22 cellular contexts compared by ENCODE assay signal in the genomic region with DNA sequence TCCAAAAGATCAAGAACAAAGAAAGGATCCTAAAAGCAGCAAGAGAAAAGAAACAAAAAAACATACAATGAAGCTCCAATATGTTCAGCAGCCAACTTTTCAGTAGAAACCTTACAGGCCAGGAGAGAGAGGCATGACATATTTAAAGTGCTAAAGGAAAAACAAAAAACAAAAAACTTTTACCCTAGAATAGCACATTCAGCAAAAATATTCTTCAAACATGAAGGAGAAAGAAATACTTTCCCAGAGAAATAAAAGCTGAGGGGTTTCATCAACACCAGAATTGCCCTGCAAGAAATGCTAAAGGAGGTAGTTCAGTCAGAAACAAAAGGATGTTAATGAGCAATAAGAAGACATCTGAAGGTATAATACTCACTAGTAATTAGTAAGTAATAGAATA.
DNase-seq lines count a peak whose midpoint lies in the region; ATAC-seq, FAIRE-seq and TF ChIP-seq lines count a peak whose summit lies in the region.
"Had no signal": no experiment of that assay in that cellular context is flagged by ENCODE, and none has a peak within 500 bp of the region (broad histone marks: within the 10 kb centered on the region; RNA-seq: fewer than 3 reads in every experiment).

No MANE protein-coding gene starts in this region.

- H3K9me3 ChIP-seq in A549, result no peaks in the 10 kb centered on the region
- no peaks in the 10 kb centered on the region; the same call in 1 of the 2 replicates for H3K9me3 ChIP-seq in IMR-90 (ENCODE audit: control insufficient read depth, insufficient read depth, low read length)
- H3K9me3 ChIP-seq: BLaER1 treated with 17β-estradiol and CSF1 and Interleukin-3, amounts not matched to agents 10 nM and 100 nM; Caco-2 had no signal

- no peak overlapping the region for H4K8ac ChIP-seq in IMR-90 (ENCODE audit: low read depth in 2 of 2, low read length in 2 of 2)

- no peak overlapping the region for H3K56ac ChIP-seq in IMR-90 (ENCODE audit: extremely low read depth, insufficient read depth, low read length)

- H3K9me3 Mint-ChIP-seq in GM23338, result no peaks in the 10 kb centered on the region

- H4K91ac ChIP-seq in IMR-90 (ENCODE audit: insufficient read depth, low read depth, low read length), result no peak overlapping the region

- H3K9ac ChIP-seq in IMR-90 (ENCODE audit: low read depth, low read length), result no peak overlapping the region
- H3K9ac ChIP-seq: BLaER1 treated with 17β-estradiol and CSF1 and Interleukin-3, amounts not matched to agents 10 nM and 100 nM had no signal

- DNase-seq in A549 (ENCODE audit: low read depth in 1 of 2, low spot score in 1 of 2) (no peak), GM23338 (ENCODE audit: low spot score) (no peak), IMR-90 (no peak), amygdala (lab: John Stamatoyannopoulos, UW) (no peak), activated gamma-delta T cell treated with Interleukin-2 at 50 U/mL for 16 hours (no peak), Kasumi-1 (lab: John Stamatoyannopoulos, UW) (no peak)
- DNase-seq: 8988T; AML-193; Caco-2; Calu3; CD4-positive, alpha-beta T cell; CD8-positive, alpha-beta T cell; DMS79 treated with DMSO at 0.1 percent for 48 hours; GF-D8 had no signal

- no peak overlapping the region for H3K4ac ChIP-seq in IMR-90 (ENCODE audit: low read depth, low read length)

- H3K9me2 ChIP-seq in GM23338 (ENCODE audit: insufficient read depth), result peaks cover 7% of the 10 kb centered on the region; the same call in 1 of the 2 replicates

- H3F3A ChIP-seq in GM23338 (replicated peaks; ENCODE audit: low read depth), result no peaks in the 10 kb centered on the region

- H2AFZ ChIP-seq in GM23338, result no peak overlapping the region
- H2AFZ ChIP-seq in IMR-90 (replicated peaks; ENCODE audit: low read length, poor library complexity), result no peak overlapping the region

- no peak overlapping the region for H3K27ac Mint-ChIP-seq in GM23338
- H3K27ac Mint-ChIP-seq: B cell; CD4-positive, alpha-beta T cell; CD8-positive, alpha-beta T cell had no signal

- H2BK15ac ChIP-seq in IMR-90 (ENCODE audit: low read depth, low read length), result no peak overlapping the region

- no peaks in the 10 kb centered on the region for H3K4me1 ChIP-seq in A549
- peaks cover 13% of the 10 kb centered on the region; the same call in 1 of the 2 replicates for H3K4me1 ChIP-seq in GM23338 (ENCODE audit: insufficient read depth)
- no peaks in the 10 kb centered on the region for H3K4me1 ChIP-seq in IMR-90 (ENCODE audit: control insufficient read depth, insufficient read depth, low read length)
- H3K4me1 ChIP-seq: BLaER1 treated with 17β-estradiol and CSF1 and Interleukin-3, amounts not matched to agents 10 nM and 100 nM; Caco-2 had no signal

- no peak overlapping the region for H3K4me3 Mint-ChIP-seq in GM23338
- H3K4me3 Mint-ChIP-seq: B cell; CD4-positive, alpha-beta T cell; CD8-positive, alpha-beta T cell had no signal

- H2BK5ac ChIP-seq in IMR-90 (ENCODE audit: low read depth, low read length, poor library complexity, severe bottlenecking), result no peak overlapping the region

- H3K18ac ChIP-seq in IMR-90 (ENCODE audit: low read depth, low read length), result no peak overlapping the region

- no peak overlapping the region for H2BK120ac ChIP-seq in IMR-90 (ENCODE audit: low read depth, low read length)

- dilution Hi-C loops in IMR-90 (cut with HindIII; ENCODE audit: low sequenced_read_pairs, unreplicated experiment), result no loop called here

- H3K27ac ChIP-seq in A549 (no peak overlapping the region), GM23338 (ENCODE audit: low read depth) (no peak overlapping the region), IMR-90 (ENCODE audit: insufficient read depth, low read length) (no peak overlapping the region)
- H3K27ac ChIP-seq: BLaER1 treated with 17β-estradiol and CSF1 and Interleukin-3, amounts not matched to agents 10 nM and 100 nM; C4-2B had no signal

- POLR2A ChIA-PET in A549 (lab: Yijun Ruan, JAX) (no interaction called here), IMR-90 (lab: Charles Lee; ENCODE audit: unreplicated experiment) (no interaction called here)

- no peak overlapping the region for H2BK20ac ChIP-seq in IMR-90 (ENCODE audit: low read depth, low read length)

- TF ChIP-seq EP300 in A549 (IDR thresholded peaks at IDR 0.05), result no peak

- H4K20me1 ChIP-seq in GM23338 (replicated peaks; ENCODE audit: insufficient read depth) (no peaks in the 10 kb centered on the region), IMR-90 (ENCODE audit: insufficient read depth, low read length) (no peaks in the 10 kb centered on the region)
- H4K20me1 ChIP-seq: BLaER1 treated with 17β-estradiol and CSF1 and Interleukin-3, amounts not matched to agents 10 nM and 100 nM had no signal

- TF ChIP-seq RAD21 in A549 (conservative IDR thresholded peaks at IDR 0.05 in 1 of 2, IDR thresholded peaks at IDR 0.05 in 1 of 2) (no peak), IMR-90 (IDR thresholded peaks at IDR 0.05; ENCODE audit: low read length) (no peak)

- peaks cover 10% of the 10 kb centered on the region; the same call in 2 of the 3 replicates for H3K4me1 Mint-ChIP-seq in GM23338
- H3K4me1 Mint-ChIP-seq: B cell had no signal

- no peaks in the 10 kb centered on the region for H3K79me1 ChIP-seq in IMR-90 (ENCODE audit: low read depth in 1 of 2, low read length in 2 of 2)

- H3K79me2 ChIP-seq in GM23338 (replicated peaks; ENCODE audit: insufficient read depth), result no peaks in the 10 kb centered on the region

- ATAC-seq in A549, result no peak
- ATAC-seq in GM23338, result no peak
- no peak for ATAC-seq in IMR-90 (ENCODE audit: low read depth)
- ATAC-seq: CD8-positive, alpha-beta T cell had no signal

- H3K4me2 ChIP-seq in A549 (no peak overlapping the region), GM23338 (0 out of 2 replicates have a peak overlapping the region, but pooled peaks have one; percentile 4), IMR-90 (ENCODE audit: low read depth, low read length) (no peak overlapping the region)
- H3K4me2 ChIP-seq: BLaER1 treated with 17β-estradiol and CSF1 and Interleukin-3, amounts not matched to agents 10 nM and 100 nM had no signal

- H3K23ac ChIP-seq in IMR-90 (ENCODE audit: low read depth, low read length), result no peak overlapping the region

- no peaks in the 10 kb centered on the region for H3K9me1 ChIP-seq in IMR-90 (ENCODE audit: insufficient read depth, low read length)

- intact Hi-C loops in IMR-90 (cut with micrococcal nuclease), result no loop called here

- no peaks in the 10 kb centered on the region for H3K27me3 Mint-ChIP-seq in GM23338 (ENCODE audit: insufficient read depth, low read depth, poor library complexity)
- H3K27me3 Mint-ChIP-seq: B cell; CD4-positive, alpha-beta T cell had no signal

- no peak overlapping the region for H2AK9ac ChIP-seq in IMR-90 (replicated peaks; ENCODE audit: low read depth, low read length, poor library complexity)

- TF ChIP-seq POLR2A in A549 (IDR thresholded peaks at IDR 0.05; ENCODE audit: low read length) (no peak), IMR-90 (IDR thresholded peaks at IDR 0.05; ENCODE audit: low read depth, low read length) (no peak)

- in situ Hi-C loops in IMR-90 (cut with MboI; ENCODE audit: low sequenced_read_pairs), result no loop called here

- no TSS peak for BruUV-seq in IMR-90 (replicated peaks; lab: Mats Ljungman, UMichigan)

- no peak overlapping the region for H4K5ac ChIP-seq in IMR-90 (ENCODE audit: low read depth, low read length)

- no peak overlapping the region for H3K14ac ChIP-seq in IMR-90 (replicated peaks; ENCODE audit: low read depth, low read length)

- H3K4me3 ChIP-seq in A549 (no peak overlapping the region), GM23338 (no peak overlapping the region), IMR-90 (ENCODE audit: insufficient read depth, low read depth, low read length) (no peak overlapping the region)
- H3K4me3 ChIP-seq: BLaER1 treated with 17β-estradiol and CSF1 and Interleukin-3, amounts not matched to agents 10 nM and 100 nM had no signal

- no peak for FAIRE-seq in A549 (lab: Jason Lieb, UNC)
- FAIRE-seq: A204.1, D721Med, G401.6, GM12891, GM19239 had no signal

- H2AK5ac ChIP-seq in IMR-90 (ENCODE audit: low read depth, low read length), result no peak overlapping the region

- TF ChIP-seq CTCF in A549 (IDR thresholded peaks at IDR 0.05) (no peak), GM23338 (conservative IDR thresholded peaks at IDR 0.05; ENCODE audit: low read depth in 2 of 2) (no peak), IMR-90 (conservative IDR thresholded peaks at IDR 0.05; ENCODE audit: low read depth, low read length) (no peak)

- H3K36me3 ChIP-seq in GM23338 (ENCODE audit: insufficient read depth) (no peaks in the 10 kb centered on the region), IMR-90 (ENCODE audit: control insufficient read depth, insufficient read depth, low read length) (no peaks in the 10 kb centered on the region)
- H3K36me3 ChIP-seq: BLaER1 treated with 17β-estradiol and CSF1 and Interleukin-3, amounts not matched to agents 10 nM and 100 nM had no signal

- CTCF ChIA-PET in A549 (lab: Yijun Ruan, JAX) (no interaction called here), IMR-90 (lab: Yijun Ruan, JAX) (no interaction called here)

- no peaks in the 10 kb centered on the region for H3K27me3 ChIP-seq in GM23338 (ENCODE audit: insufficient read depth)
- no peaks in the 10 kb centered on the region for H3K27me3 ChIP-seq in IMR-90 (ENCODE audit: control insufficient read depth, insufficient read depth, low read length)
- H3K27me3 ChIP-seq: BLaER1 treated with 17β-estradiol and CSF1 and Interleukin-3, amounts not matched to agents 10 nM and 100 nM had no signal

- no peaks in the 10 kb centered on the region; the same call in 2 of the 3 replicates for H3K36me3 Mint-ChIP-seq in GM23338 (ENCODE audit: low read depth)
- H3K36me3 Mint-ChIP-seq: CD8-positive, alpha-beta T cell had no signal

TF ChIP-seq in A549, 52 proteins besides CTCF, POLR2A, EP300 and RAD21 (continues in another document):
- TF ChIP-seq RARB (CRISPR knock-in tag; IDR thresholded peaks at IDR 0.05) (no peak), RCOR1 (IDR thresholded peaks at IDR 0.05; ENCODE audit: low read depth, low read length) (no peak)

TF ChIP-seq in GM23338, 12 proteins besides CTCF, POLR2A, EP300 and RAD21:
- TF ChIP-seq POLR2AphosphoS5 (IDR thresholded peaks at IDR 0.05; ENCODE audit: low read depth), result no peak
- TF ChIP-seq ZNF331 (CRISPR knock-in tag; IDR thresholded peaks at IDR 0.05; ENCODE audit: low read depth), result no peak
- TF ChIP-seq NANOG (IDR thresholded peaks at IDR 0.05; ENCODE audit: borderline replicate concordance), result no peak

TF ChIP-seq in IMR-90, 13 proteins besides CTCF, POLR2A, EP300 and RAD21:
- no peak for TF ChIP-seq SMC3 (IDR thresholded peaks at IDR 0.05; ENCODE audit: low read depth, low read length)
- TF ChIP-seq MAFK (IDR thresholded peaks at IDR 0.05; ENCODE audit: low read depth, low read length), result peak; percentile 22; the same call in 1 of the 2 replicates
TF ChIP-seq in IMR-90: peak in this region for 1.
